Comparison of ENCODE assay signal across 12 cellular contexts in the genomic region with DNA sequence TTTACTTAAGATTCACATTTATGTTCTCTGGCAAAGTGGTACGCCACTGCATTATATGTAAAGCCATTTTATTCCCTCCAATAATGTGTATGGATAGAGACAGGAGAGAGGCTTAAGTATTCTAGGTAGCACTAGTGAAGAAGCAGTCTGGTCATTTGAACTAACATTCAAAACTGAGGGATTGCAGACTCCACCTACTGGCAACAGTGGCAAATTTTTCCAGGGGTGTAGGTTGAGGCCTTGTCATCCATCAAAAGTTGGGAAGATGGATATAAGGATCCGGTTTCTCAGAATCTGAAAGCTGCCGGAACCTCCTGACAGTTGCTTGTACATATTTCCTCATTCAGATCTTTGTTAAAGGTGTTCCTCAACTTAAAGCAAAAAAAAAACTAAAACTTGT.
DNase-seq lines count a peak whose midpoint lies in the region; FAIRE-seq and TF ChIP-seq lines count a peak whose summit lies in the region.
"Had no signal": no experiment of that assay in that cellular context is flagged by ENCODE, and none has a peak within 500 bp of the region (broad histone marks: within the 10 kb centered on the region; RNA-seq: fewer than 3 reads in every experiment).

No MANE protein-coding gene starts in this region.

- DNase-seq in left ventricle myocardium inferior (no peak), right atrium auricular region (ENCODE audit: low spot score) (no peak), NCI-H69 (lab: John Stamatoyannopoulos, UW) (peak; percentile 22), epithelial cell of proximal tubule (ENCODE audit: low read depth) (no peak), type B pancreatic cell (ENCODE audit: extremely low spot score, unreplicated experiment) (no peak), germinal center (ENCODE audit: low spot score) (no peak), putamen (ENCODE audit: low spot score) (no peak), RCC 7860 (ENCODE audit: low spot score) (no peak)
- DNase-seq: activated naive CD4-positive, alpha-beta T cell; CD4-positive, CD25-positive, alpha-beta regulatory T cell; heart left ventricle; HFFc6 had no signal

- FAIRE-seq in RCC 7860 (lab: Jason Lieb, UNC) = no peak

- H3K36me3 ChIP-seq in left ventricle myocardium inferior (no peaks in the 10 kb centered on the region), right atrium auricular region (no peaks in the 10 kb centered on the region)
- H3K36me3 ChIP-seq: heart left ventricle had no signal

- H3K27me3 Mint-ChIP-seq in type B pancreatic cell = no peaks in the 10 kb centered on the region
- H3K27me3 Mint-ChIP-seq: CD4-positive, CD25-positive, alpha-beta regulatory T cell had no signal

- TF ChIP-seq CTCF in left ventricle myocardium inferior (IDR thresholded peaks at IDR 0.05; ENCODE audit: borderline replicate concordance) (peak; percentile 40), right atrium auricular region (IDR thresholded peaks at IDR 0.05) (peak in 1 of 2 donors; percentile 33), epithelial cell of proximal tubule (conservative IDR thresholded peaks at IDR 0.05; ENCODE audit: low read depth, low read length) (peak; percentile 56), type B pancreatic cell (conservative IDR thresholded peaks at IDR 0.05) (peak; percentile 47)

- no peaks in the 10 kb centered on the region for H3K9me3 ChIP-seq in left ventricle myocardium inferior (replicated peaks)
- H3K9me3 ChIP-seq in right atrium auricular region = no peaks in the 10 kb centered on the region
- H3K9me3 ChIP-seq: heart left ventricle had no signal

- H3K9me3 Mint-ChIP-seq in type B pancreatic cell = no peaks in the 10 kb centered on the region

- H3K27me3 ChIP-seq in left ventricle myocardium inferior (ENCODE audit: low read depth) = no peaks in the 10 kb centered on the region
- H3K27me3 ChIP-seq in right atrium auricular region = no peaks in the 10 kb centered on the region
- H3K27me3 ChIP-seq: heart left ventricle had no signal

- no peaks in the 10 kb centered on the region for H3K4me1 ChIP-seq in left ventricle myocardium inferior
- H3K4me1 ChIP-seq in right atrium auricular region = no peaks in the 10 kb centered on the region
- H3K4me1 ChIP-seq: heart left ventricle had no signal

- H3K27ac Mint-ChIP-seq in type B pancreatic cell = no peak overlapping the region
- H3K27ac Mint-ChIP-seq: CD4-positive, CD25-positive, alpha-beta regulatory T cell; HFFc6 had no signal

- no peak overlapping the region for H3K4me3 ChIP-seq in left ventricle myocardium inferior
- H3K4me3 ChIP-seq in right atrium auricular region = no peak overlapping the region
- no peak overlapping the region for H3K4me3 ChIP-seq in epithelial cell of proximal tubule (ENCODE audit: low read depth, low read length)
- H3K4me3 ChIP-seq: heart left ventricle had no signal

- peaks cover 5% of the 10 kb centered on the region for H3K4me1 Mint-ChIP-seq in type B pancreatic cell (ENCODE audit: unreplicated experiment)
- H3K4me1 Mint-ChIP-seq: CD4-positive, CD25-positive, alpha-beta regulatory T cell had no signal

- H3K27ac ChIP-seq in left ventricle myocardium inferior (replicated peaks) = no peak overlapping the region
- no peak overlapping the region for H3K27ac ChIP-seq in right atrium auricular region
- H3K27ac ChIP-seq: heart left ventricle had no signal

- H3K36me3 Mint-ChIP-seq in type B pancreatic cell = no peaks in the 10 kb centered on the region
- H3K36me3 Mint-ChIP-seq: CD4-positive, CD25-positive, alpha-beta regulatory T cell had no signal

- intact Hi-C loops in left ventricle myocardium inferior (cut with micrococcal nuclease) = no loop called here

- no peak overlapping the region for H3K4me3 Mint-ChIP-seq in type B pancreatic cell
- H3K4me3 Mint-ChIP-seq: CD4-positive, CD25-positive, alpha-beta regulatory T cell; HFFc6 had no signal
